Comparison of ENCODE assay signal across 19 cellular contexts in genomic region chr11:124582565-124582964, GRCh38. TPM values are rescaled to one million over a fixed set of nuclear protein-coding genes. Genes with fewer than 3 reads are reported as not detected.
"Had no signal": no experiment of that assay in that cellular context is flagged by ENCODE, and none has a peak within 500 bp of the region (broad histone marks: within the 10 kb centered on the region; RNA-seq: fewer than 3 reads in every experiment).

No MANE protein-coding gene starts in this region.

- ATAC-seq: Panc1, SK-N-SH treated with all-trans-retinoic acid at 6 μM for 48 hours had no signal

- H3K4me3 ChIP-seq: SJCRH30 had no signal

- H3K27ac ChIP-seq: RWPE1, SJCRH30 had no signal

- H3K27me3 ChIP-seq: SJCRH30 had no signal

- DNase-seq: KBM-7, MV-4-11, NCI-H1048, NCI-H1105, NCI-H1436 treated with DMSO at 0.1 percent for 48 hours, NCI-H187, NCI-H2029, NCI-H526 treated with DMSO at 0.1 percent for 48 hours, NCI-H774, SHP77, T-helper 1 cell had no signal

- H3K36me3 ChIP-seq: SJCRH30 had no signal

RNA-seq across cellular contexts. Expression of gene OR8A1, which starts 12.8 kb away (rescaled TPM):
- total RNA-seq: HT-29, LHCN-M2, MCF 10A, NCI-H460, SJCRH30 had no signal

RNA-seq across cellular contexts. Expression of gene PANX3, which starts 28.7 kb away (rescaled TPM):
- total RNA-seq: HT-29, LHCN-M2, MCF 10A, NCI-H460, SJCRH30 had no signal

RNA-seq across cellular contexts. Expression of gene OR8B12, which starts 39.1 kb away (rescaled TPM):
- total RNA-seq: HT-29, LHCN-M2, MCF 10A, NCI-H460, SJCRH30 had no signal
